1 cellular context compared by ENCODE assay signal in the genomic region with DNA sequence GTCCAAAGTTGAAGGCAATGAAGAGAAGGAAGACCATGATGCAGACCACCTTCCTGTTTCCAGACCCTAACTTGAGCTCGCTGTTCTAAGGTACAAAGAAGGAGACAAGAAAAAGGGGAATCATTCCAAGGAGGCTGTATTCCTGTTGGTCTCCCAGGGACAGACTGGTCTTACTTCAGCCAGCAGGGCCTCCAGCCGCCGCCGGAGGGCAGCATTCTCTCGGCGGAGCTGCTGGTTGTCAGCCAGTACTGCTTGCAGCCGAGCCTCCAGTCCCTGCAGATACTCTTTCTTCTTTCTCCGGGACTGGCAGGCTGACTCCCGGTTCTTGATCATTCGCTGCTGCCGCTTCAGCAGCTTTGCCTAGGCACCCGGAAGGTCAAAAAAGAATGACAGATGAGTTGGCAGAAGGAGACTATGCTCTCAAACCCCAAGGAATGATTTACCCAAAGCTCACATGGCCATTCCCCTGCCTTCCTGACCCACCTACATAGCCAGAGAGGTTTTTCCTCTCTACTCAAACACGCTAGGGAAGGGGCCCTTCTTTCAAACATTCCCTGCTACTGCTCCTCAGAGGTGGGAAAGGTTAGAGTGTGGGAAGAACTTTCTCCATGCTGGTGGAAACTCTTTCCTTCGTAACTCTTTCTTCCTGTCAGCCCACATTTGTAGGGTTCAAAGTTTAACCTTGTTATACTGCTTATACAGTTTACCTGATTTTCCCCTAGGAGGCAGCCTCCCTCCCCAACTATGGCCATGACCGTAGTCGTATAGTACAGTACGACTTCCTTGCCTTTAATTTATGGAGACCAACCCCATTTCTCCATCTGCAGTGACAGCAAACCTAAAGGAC.
TF ChIP-seq lines count a peak whose summit lies in the region.

No MANE protein-coding gene starts in this region.

TF ChIP-seq in HepG2, 621 proteins besides CTCF, POLR2A, EP300 and RAD21 (continued from another document and continues in another):
- TF ChIP-seq MLXIP (CRISPR knock-in tag; IDR thresholded peaks at IDR 0.05; ENCODE audit: borderline replicate concordance) = no peak
- no peak for TF ChIP-seq ZNF703 (CRISPR knock-in tag; IDR thresholded peaks at IDR 0.05; ENCODE audit: borderline replicate concordance)
- TF ChIP-seq ZNF354B (CRISPR knock-in tag; IDR thresholded peaks at IDR 0.05) = no peak
- no peak for TF ChIP-seq BCL6 (CRISPR knock-in tag; IDR thresholded peaks at IDR 0.05)
- no peak for TF ChIP-seq ZNF468 (CRISPR knock-in tag; IDR thresholded peaks at IDR 0.05)
- TF ChIP-seq ZNF879 (CRISPR knock-in tag; IDR thresholded peaks at IDR 0.05) = no peak
- no peak for TF ChIP-seq PRMT3 (CRISPR knock-in tag; IDR thresholded peaks at IDR 0.05; ENCODE audit: borderline replicate concordance, low read depth)
- TF ChIP-seq HNRNPK (IDR thresholded peaks at IDR 0.05; ENCODE audit: low read depth, low read length, poor library complexity, severe bottlenecking) = no peak
- TF ChIP-seq, protein P1, sequence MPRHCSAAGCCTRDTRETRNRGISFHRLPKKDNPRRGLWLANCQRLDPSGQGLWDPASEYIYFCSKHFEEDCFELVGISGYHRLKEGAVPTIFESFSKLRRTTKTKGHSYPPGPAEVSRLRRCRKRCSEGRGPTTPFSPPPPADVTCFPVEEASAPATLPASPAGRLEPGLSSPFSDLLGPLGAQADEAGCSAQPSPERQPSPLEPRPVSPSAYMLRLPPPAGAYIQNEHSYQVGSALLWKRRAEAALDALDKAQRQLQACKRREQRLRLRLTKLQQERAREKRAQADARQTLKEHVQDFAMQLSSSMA (CRISPR knock-in tag; IDR thresholded peaks at IDR 0.05) = no peak
- TF ChIP-seq U2AF1 (optimal IDR thresholded peaks at IDR 0.05; ENCODE audit: low read depth, low read length) = peak; percentile 24
- no peak for TF ChIP-seq BHLHE40 (IDR thresholded peaks at IDR 0.05; ENCODE audit: low read length)
- TF ChIP-seq ZNF430 (CRISPR knock-in tag; IDR thresholded peaks at IDR 0.05) = peak; percentile 49; the same call in 1 of the 2 replicates
- TF ChIP-seq ZNF280B (CRISPR knock-in tag; IDR thresholded peaks at IDR 0.05; ENCODE audit: borderline replicate concordance) = 0 out of 2 replicates have a peak, but pooled peaks have one; percentile 22
- TF ChIP-seq KLF6 (CRISPR knock-in tag; IDR thresholded peaks at IDR 0.05) = 0 out of 2 replicates have a peak, but pooled peaks have one; percentile 33
- TF ChIP-seq NFKBIZ (CRISPR knock-in tag; IDR thresholded peaks at IDR 0.05) = no peak; the same call in 1 of the 2 replicates
- TF ChIP-seq ZNF83 (CRISPR knock-in tag; IDR thresholded peaks at IDR 0.05; ENCODE audit: borderline replicate concordance) = no peak
- TF ChIP-seq, protein P2, sequence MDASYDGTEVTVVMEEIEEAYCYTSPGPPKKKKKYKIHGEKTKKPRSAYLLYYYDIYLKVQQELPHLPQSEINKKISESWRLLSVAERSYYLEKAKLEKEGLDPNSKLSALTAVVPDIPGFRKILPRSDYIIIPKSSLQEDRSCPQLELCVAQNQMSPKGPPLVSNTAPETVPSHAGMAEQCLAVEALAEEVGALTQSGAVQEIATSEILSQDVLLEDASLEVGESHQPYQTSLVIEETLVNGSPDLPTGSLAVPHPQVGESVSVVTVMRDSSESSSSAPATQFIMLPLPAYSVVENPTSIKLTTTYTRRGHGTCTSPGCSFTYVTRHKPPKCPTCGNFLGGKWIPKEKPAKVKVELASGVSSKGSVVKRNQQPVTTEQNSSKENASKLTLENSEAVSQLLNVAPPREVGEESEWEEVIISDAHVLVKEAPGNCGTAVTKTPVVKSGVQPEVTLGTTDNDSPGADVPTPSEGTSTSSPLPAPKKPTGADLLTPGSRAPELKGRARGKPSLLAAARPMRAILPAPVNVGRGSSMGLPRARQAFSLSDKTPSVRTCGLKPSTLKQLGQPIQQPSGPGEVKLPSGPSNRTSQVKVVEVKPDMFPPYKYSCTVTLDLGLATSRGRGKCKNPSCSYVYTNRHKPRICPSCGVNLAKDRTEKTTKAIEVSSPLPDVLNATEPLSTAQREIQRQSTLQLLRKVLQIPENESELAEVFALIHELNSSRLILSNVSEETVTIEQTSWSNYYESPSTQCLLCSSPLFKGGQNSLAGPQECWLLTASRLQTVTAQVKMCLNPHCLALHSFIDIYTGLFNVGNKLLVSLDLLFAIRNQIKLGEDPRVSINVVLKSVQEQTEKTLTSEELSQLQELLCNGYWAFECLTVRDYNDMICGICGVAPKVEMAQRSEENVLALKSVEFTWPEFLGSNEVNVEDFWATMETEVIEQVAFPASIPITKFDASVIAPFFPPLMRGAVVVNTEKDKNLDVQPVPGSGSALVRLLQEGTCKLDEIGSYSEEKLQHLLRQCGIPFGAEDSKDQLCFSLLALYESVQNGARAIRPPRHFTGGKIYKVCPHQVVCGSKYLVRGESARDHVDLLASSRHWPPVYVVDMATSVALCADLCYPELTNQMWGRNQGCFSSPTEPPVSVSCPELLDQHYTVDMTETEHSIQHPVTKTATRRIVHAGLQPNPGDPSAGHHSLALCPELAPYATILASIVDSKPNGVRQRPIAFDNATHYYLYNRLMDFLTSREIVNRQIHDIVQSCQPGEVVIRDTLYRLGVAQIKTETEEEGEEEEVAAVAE (CRISPR knock-in tag; IDR thresholded peaks at IDR 0.05; ENCODE audit: borderline replicate concordance) = no peak
- TF ChIP-seq SRY (CRISPR knock-in tag; IDR thresholded peaks at IDR 0.05) = no peak; the same call in 1 of the 2 replicates
- no peak for TF ChIP-seq EED (CRISPR knock-in tag; IDR thresholded peaks at IDR 0.05)
- no peak for TF ChIP-seq DR1 (CRISPR knock-in tag; IDR thresholded peaks at IDR 0.05)
- no peak for TF ChIP-seq RNF219 (CRISPR knock-in tag; IDR thresholded peaks at IDR 0.05)
- no peak for TF ChIP-seq ZFP36L1 (CRISPR knock-in tag; IDR thresholded peaks at IDR 0.05)
- TF ChIP-seq IKZF1 (IDR thresholded peaks at IDR 0.05) = no peak
- peak; percentile 77 for TF ChIP-seq YEATS4 (CRISPR knock-in tag; IDR thresholded peaks at IDR 0.05; ENCODE audit: borderline replicate concordance)
- TF ChIP-seq RFX3 (CRISPR knock-in tag; IDR thresholded peaks at IDR 0.05) = peak; percentile 25; the same call in 1 of the 2 replicates
- TF ChIP-seq FOXP1 (IDR thresholded peaks at IDR 0.05) = no peak
- TF ChIP-seq FOXP1 (CRISPR knock-in tag; IDR thresholded peaks at IDR 0.05) = no peak
- TF ChIP-seq RXRA (CRISPR knock-in tag; IDR thresholded peaks at IDR 0.05) = no peak
- no peak for TF ChIP-seq ZFAT (CRISPR knock-in tag; conservative IDR thresholded peaks at IDR 0.05)
- peak; percentile 17; the same call in 1 of the 2 replicates for TF ChIP-seq ZBTB21 (CRISPR knock-in tag; IDR thresholded peaks at IDR 0.05)
- TF ChIP-seq CBX5 (CRISPR knock-in tag; IDR thresholded peaks at IDR 0.05; ENCODE audit: borderline replicate concordance) = peak; percentile 43; the same call in 1 of the 2 replicates
- TF ChIP-seq, protein P3, sequence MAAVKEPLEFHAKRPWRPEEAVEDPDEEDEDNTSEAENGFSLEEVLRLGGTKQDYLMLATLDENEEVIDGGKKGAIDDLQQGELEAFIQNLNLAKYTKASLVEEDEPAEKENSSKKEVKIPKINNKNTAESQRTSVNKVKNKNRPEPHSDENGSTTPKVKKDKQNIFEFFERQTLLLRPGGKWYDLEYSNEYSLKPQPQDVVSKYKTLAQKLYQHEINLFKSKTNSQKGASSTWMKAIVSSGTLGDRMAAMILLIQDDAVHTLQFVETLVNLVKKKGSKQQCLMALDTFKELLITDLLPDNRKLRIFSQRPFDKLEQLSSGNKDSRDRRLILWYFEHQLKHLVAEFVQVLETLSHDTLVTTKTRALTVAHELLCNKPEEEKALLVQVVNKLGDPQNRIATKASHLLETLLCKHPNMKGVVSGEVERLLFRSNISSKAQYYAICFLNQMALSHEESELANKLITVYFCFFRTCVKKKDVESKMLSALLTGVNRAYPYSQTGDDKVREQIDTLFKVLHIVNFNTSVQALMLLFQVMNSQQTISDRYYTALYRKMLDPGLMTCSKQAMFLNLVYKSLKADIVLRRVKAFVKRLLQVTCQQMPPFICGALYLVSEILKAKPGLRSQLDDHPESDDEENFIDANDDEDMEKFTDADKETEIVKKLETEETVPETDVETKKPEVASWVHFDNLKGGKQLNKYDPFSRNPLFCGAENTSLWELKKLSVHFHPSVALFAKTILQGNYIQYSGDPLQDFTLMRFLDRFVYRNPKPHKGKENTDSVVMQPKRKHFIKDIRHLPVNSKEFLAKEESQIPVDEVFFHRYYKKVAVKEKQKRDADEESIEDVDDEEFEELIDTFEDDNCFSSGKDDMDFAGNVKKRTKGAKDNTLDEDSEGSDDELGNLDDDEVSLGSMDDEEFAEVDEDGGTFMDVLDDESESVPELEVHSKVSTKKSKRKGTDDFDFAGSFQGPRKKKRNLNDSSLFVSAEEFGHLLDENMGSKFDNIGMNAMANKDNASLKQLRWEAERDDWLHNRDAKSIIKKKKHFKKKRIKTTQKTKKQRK (IDR thresholded peaks at IDR 0.05; ENCODE audit: low read length) = no peak
- TF ChIP-seq ZNF253 (CRISPR knock-in tag; IDR thresholded peaks at IDR 0.05; ENCODE audit: borderline replicate concordance) = no peak
- TF ChIP-seq HNF4A (CRISPR knock-in tag; IDR thresholded peaks at IDR 0.05) = peak; percentile 86
- peak; percentile 46 for TF ChIP-seq GATAD1 (CRISPR knock-in tag; IDR thresholded peaks at IDR 0.05)
- TF ChIP-seq PTBP1 (IDR thresholded peaks at IDR 0.05; ENCODE audit: low read depth, low read length, poor library complexity, severe bottlenecking) = no peak
- TF ChIP-seq ZZZ3 (CRISPR knock-in tag; IDR thresholded peaks at IDR 0.05; ENCODE audit: borderline replicate concordance) = no peak
- no peak for TF ChIP-seq REL (CRISPR knock-in tag; conservative IDR thresholded peaks at IDR 0.05)
- no peak for TF ChIP-seq MTA1 (CRISPR knock-in tag; IDR thresholded peaks at IDR 0.05; ENCODE audit: borderline replicate concordance)
- peak; percentile 39; the same call in 1 of the 2 replicates for TF ChIP-seq KAT7 (CRISPR knock-in tag; IDR thresholded peaks at IDR 0.05; ENCODE audit: borderline replicate concordance)
- TF ChIP-seq ZNF740 (CRISPR knock-in tag; IDR thresholded peaks at IDR 0.05) = 0 out of 2 replicates have a peak, but pooled peaks have one; percentile 48
- peak; percentile 41; the same call in 1 of the 2 replicates for TF ChIP-seq SRF (IDR thresholded peaks at IDR 0.05; ENCODE audit: low read depth, low read length)
- no peak for TF ChIP-seq NR2F2 (IDR thresholded peaks at IDR 0.05; ENCODE audit: borderline replicate concordance, low read depth)
